ENCODE assay signal across 13 cellular contexts in the genomic region with DNA sequence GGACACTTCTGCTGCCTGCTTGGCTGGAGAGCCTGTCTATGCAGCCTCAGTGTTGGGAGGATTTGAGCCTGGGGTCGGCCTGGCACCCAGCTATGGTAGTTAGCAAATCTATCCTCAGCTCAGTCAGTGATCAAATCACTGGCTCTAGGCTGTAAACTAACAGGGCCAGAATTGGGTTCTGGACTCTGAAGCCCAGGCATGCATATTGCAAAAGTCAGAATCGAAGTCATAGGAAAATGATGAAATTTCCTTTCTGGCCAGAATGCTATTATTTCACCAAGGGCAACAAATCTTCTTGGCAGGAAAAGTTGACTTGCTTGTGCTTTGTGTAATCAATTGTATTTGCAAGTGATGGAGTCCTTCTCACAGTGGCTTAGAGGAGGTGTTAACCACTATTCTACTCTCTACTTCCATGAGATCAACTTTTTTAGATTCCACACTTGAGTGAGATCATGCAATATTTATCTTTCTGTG.
DNase-seq lines count a peak whose midpoint lies in the region; ATAC-seq and TF ChIP-seq lines count a peak whose summit lies in the region.
"Had no signal": no experiment of that assay in that cellular context is flagged by ENCODE, and none has a peak within 500 bp of the region (broad histone marks: within the 10 kb centered on the region; RNA-seq: fewer than 3 reads in every experiment).

No MANE protein-coding gene starts in this region.

- no peaks in the 10 kb centered on the region for H3K27me3 Mint-ChIP-seq in activated T-cell treated with anti-CD3 and anti-CD28 coated beads, Interleukin-2, amount 50 U/mL, for 24 hours

- H3K4me3 Mint-ChIP-seq in activated T-cell treated with anti-CD3 and anti-CD28 coated beads, Interleukin-2, amount 50 U/mL, for 24 hours, result no peak overlapping the region

- intact Hi-C loops in mucosa of descending colon (cut with DNase I, micrococcal nuclease) (no loop called here), vagina (cut with DNase I) (no loop called here)

- H3K4me1 Mint-ChIP-seq in activated T-cell treated with anti-CD3 and anti-CD28 coated beads, Interleukin-2, amount 50 U/mL, for 24 hours (ENCODE audit: low read depth), result peaks cover 55% of the 10 kb centered on the region

- no peaks in the 10 kb centered on the region for H3K9me3 Mint-ChIP-seq in activated T-cell treated with anti-CD3 and anti-CD28 coated beads, Interleukin-2, amount 50 U/mL, for 24 hours

- no peak overlapping the region for H3K4me3 ChIP-seq in epithelial cell of esophagus (ENCODE audit: low read length)
- no peak overlapping the region for H3K4me3 ChIP-seq in mucosa of descending colon
- H3K4me3 ChIP-seq in vagina, result no peak overlapping the region
- H3K4me3 ChIP-seq: A549, K562 had no signal

- no peaks in the 10 kb centered on the region for H3K27me3 ChIP-seq in vagina

- H3K4me1 ChIP-seq in mucosa of descending colon (ENCODE audit: low read depth), result peaks cover 5% of the 10 kb centered on the region
- peaks cover 24% of the 10 kb centered on the region for H3K4me1 ChIP-seq in vagina

- H3K27ac Mint-ChIP-seq in activated T-cell treated with anti-CD3 and anti-CD28 coated beads, Interleukin-2, amount 50 U/mL, for 24 hours, result peak overlapping the region; percentile 83

- H3K36me3 ChIP-seq in mucosa of descending colon (ENCODE audit: low read depth), result no peaks in the 10 kb centered on the region
- no peaks in the 10 kb centered on the region for H3K36me3 ChIP-seq in vagina

- TF ChIP-seq CTCF in epithelial cell of esophagus (IDR thresholded peaks at IDR 0.05; ENCODE audit: insufficient read depth, low read depth, low read length, missing control alignments), result no peak
- no peak for TF ChIP-seq CTCF in mucosa of descending colon (IDR thresholded peaks at IDR 0.05)
- no peak for TF ChIP-seq CTCF in vagina (IDR thresholded peaks at IDR 0.05)
- no peak for TF ChIP-seq CTCF in GM13976 (IDR thresholded peaks at IDR 0.05; ENCODE audit: borderline replicate concordance, control extremely low read depth, extremely low read depth, insufficient read depth, missing control alignments)

- H3K9me3 ChIP-seq in mucosa of descending colon, result no peaks in the 10 kb centered on the region
- no peaks in the 10 kb centered on the region for H3K9me3 ChIP-seq in vagina
- H3K9me3 ChIP-seq: A549 had no signal

- no peak for TF ChIP-seq POLR2A in vagina (IDR thresholded peaks at IDR 0.05)

- peak overlapping the region; percentile 16 for H3K27ac ChIP-seq in vagina

- in situ Hi-C loops in GM13976 (cut with MboI; ENCODE audit: low sequenced_read_pairs, unreplicated experiment), result no loop called here

- peaks cover 4% of the 10 kb centered on the region for H3K36me3 Mint-ChIP-seq in activated T-cell treated with anti-CD3 and anti-CD28 coated beads, Interleukin-2, amount 50 U/mL, for 24 hours (ENCODE audit: low read depth)

- no peak for DNase-seq in activated T-cell treated with anti-CD3 and anti-CD28 coated beads, Interleukin-2, amount 50 U/mL, for 24 hours
- DNase-seq in activated T-cell treated with anti-CD3 and anti-CD28 coated beads for 4 hours, result no peak
- DNase-seq in epithelial cell of esophagus (ENCODE audit: low read depth), result peak; percentile 32
- DNase-seq in mucosa of descending colon, result no peak
- DNase-seq in vagina (ENCODE audit: extremely low spot score in 2 of 2), result no peak
- no peak for DNase-seq in stimulated activated CD8-positive, alpha-beta memory T cell treated with anti-CD3 and anti-CD28 coated beads, Interleukin-4, amount 100 ng/mL, for 48 hours
- DNase-seq in mucosa of gallbladder (ENCODE audit: low spot score), result no peak
- no peak for DNase-seq in GM13976 (ENCODE audit: low spot score)
- DNase-seq: activated naive CD4-positive, alpha-beta T cell; foreskin melanocyte; NCI-H526 treated with DMSO at 0.1 percent for 48 hours had no signal

- ATAC-seq in mucosa of descending colon, result peak; percentile 20
- ATAC-seq: A549, K562 had no signal
